ENCODE assay signal across 22 cellular contexts in genomic region chr2:98946875-98947274, GRCh38. TPM values are rescaled to one million over a fixed set of nuclear protein-coding genes. Genes with fewer than 3 reads are reported as not detected.
"Had no signal": no experiment of that assay in that cellular context is flagged by ENCODE, and none has a peak within 500 bp of the region (broad histone marks: within the 10 kb centered on the region; RNA-seq: fewer than 3 reads in every experiment).

No MANE protein-coding gene starts in this region.

- H3K27ac ChIP-seq: gastrocnemius medialis, psoas muscle, stomach, suprapubic skin, tibial nerve, upper lobe of right lung, vagina had no signal

- ATAC-seq: esophagus mucosa; gastrocnemius medialis; left colon; left ventricle myocardium superior; naive thymus-derived CD4-positive, alpha-beta T cell; psoas muscle; sciatic nerve; upper lobe of right lung had no signal

- H3K27ac Mint-ChIP-seq: naive thymus-derived CD4-positive, alpha-beta T cell; nephron progenitor cell had no signal

- H3K9me3 Mint-ChIP-seq: nephron progenitor cell had no signal

- DNase-seq: cortex of kidney; effector memory CD4-positive, alpha-beta T cell; gastrocnemius medialis; left colon; left ventricle myocardium superior; mesendoderm; naive thymus-derived CD4-positive, alpha-beta T cell; nephron progenitor cell; psoas muscle; stimulated activated CD4-positive, alpha-beta T cell treated with anti-CD3 and anti-CD28 coated beads, Interleukin-2, amount 100 ng/mL, for 24 hours; stimulated activated naive CD4-positive, alpha-beta T cell; stomach; upper lobe of right lung had no signal

- H3K36me3 ChIP-seq: gastrocnemius medialis, stomach, suprapubic skin, tibial nerve, upper lobe of right lung, vagina had no signal

- H3K4me1 ChIP-seq: gastrocnemius medialis, psoas muscle, suprapubic skin, upper lobe of right lung, vagina had no signal

- H3K4me3 ChIP-seq: gastrocnemius medialis, lung, psoas muscle, stomach, suprapubic skin, tibial nerve, upper lobe of right lung, vagina had no signal

- H3K36me3 Mint-ChIP-seq: naive thymus-derived CD4-positive, alpha-beta T cell had no signal

- H3K4me1 Mint-ChIP-seq: naive thymus-derived CD4-positive, alpha-beta T cell had no signal

- H3K27me3 ChIP-seq: tibial nerve, vagina had no signal

- H3K4me3 Mint-ChIP-seq: naive thymus-derived CD4-positive, alpha-beta T cell; nephron progenitor cell had no signal

- FAIRE-seq: endometrium had no signal

- H3K9me3 ChIP-seq: gastrocnemius medialis, psoas muscle, stomach, suprapubic skin, tibial nerve, upper lobe of right lung, vagina had no signal

RNA-seq across cellular contexts. Expression of gene CRACDL, which starts 10.8 kb away (rescaled TPM):
- total RNA-seq: fibroblast of villous mesenchyme, osteoblast had no signal
